In the genomic region with DNA sequence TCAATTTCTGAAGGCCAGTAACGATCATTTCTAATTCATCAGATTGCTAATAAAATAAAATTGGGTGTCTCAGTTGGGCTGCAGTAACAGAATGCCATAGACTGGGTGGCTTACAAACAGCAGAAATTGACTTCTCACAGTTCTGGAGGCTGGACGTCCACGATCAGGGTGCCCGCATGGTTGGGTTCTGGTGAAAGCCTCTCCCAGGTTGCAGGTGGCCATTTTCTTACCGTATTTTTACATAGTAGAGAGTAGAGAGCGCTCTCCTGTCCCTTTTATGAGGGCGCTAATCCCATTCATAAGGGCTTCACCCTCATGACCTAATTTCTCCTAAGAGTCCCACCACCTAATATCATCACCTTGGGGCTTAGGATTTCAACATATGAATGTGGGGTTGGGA, we compare ENCODE assay signal across 1 cellular context.
TF ChIP-seq lines count a peak whose summit lies in the region.

No MANE protein-coding gene starts in this region.

TF ChIP-seq in HepG2, 621 proteins besides CTCF, POLR2A, EP300 and RAD21:
- TF ChIP-seq ZNF264 (CRISPR knock-in tag; IDR thresholded peaks at IDR 0.05) (peak; percentile 54; the same call in 1 of the 2 replicates), LCORL (IDR thresholded peaks at IDR 0.05) (no peak), LCORL (CRISPR knock-in tag; IDR thresholded peaks at IDR 0.05) (no peak)
